In genomic region chr12:108134744-108135143, GRCh38 we compare ENCODE assay signal across 9 cellular contexts. TPM values are rescaled to one million over a fixed set of nuclear protein-coding genes. Genes with fewer than 3 reads are reported as not detected.
"Had no signal": no experiment of that assay in that cellular context is flagged by ENCODE, and none has a peak within 500 bp of the region (broad histone marks: within the 10 kb centered on the region; RNA-seq: fewer than 3 reads in every experiment).

No MANE protein-coding gene starts in this region.

- H3K4me3 ChIP-seq: GM23338 had no signal

- ATAC-seq: GM23338 had no signal

- DNase-seq: H9, HCEC 1CT, HFFc6, KG1 had no signal

- H3K4me2 ChIP-seq: GM23338 had no signal

- FAIRE-seq: H1, H54, HTR-8/SVneo had no signal

- H2AFZ ChIP-seq: GM23338 had no signal

RNA-seq across cellular contexts. Expression of gene WSCD2, which starts 5.7 kb away (rescaled TPM):
- total RNA-seq: HFFc6, HT-29 had no signal
